Comparison of ENCODE assay signal across 10 cellular contexts in genomic region chr4:147821555-147821954, GRCh38.
DNase-seq lines count a peak whose midpoint lies in the region; ATAC-seq and TF ChIP-seq lines count a peak whose summit lies in the region.
"Had no signal": no experiment of that assay in that cellular context is flagged by ENCODE, and none has a peak within 500 bp of the region (broad histone marks: within the 10 kb centered on the region; RNA-seq: fewer than 3 reads in every experiment).

No MANE protein-coding gene starts in this region.

- TF ChIP-seq POLR2A in GM18505 (IDR thresholded peaks at IDR 0.05; ENCODE audit: borderline replicate concordance, extremely low read depth, insufficient read depth, insufficient read length) (no peak), spleen (IDR thresholded peaks at IDR 0.05) (no peak)

- no peak overlapping the region for H3K4me3 ChIP-seq in RWPE2 (ENCODE audit: severe bottlenecking)
- H3K4me3 ChIP-seq in spleen = no peak overlapping the region

- peak overlapping the region; percentile 82 for H3K27ac ChIP-seq in RWPE2 (ENCODE audit: poor library complexity, severe bottlenecking)
- H3K27ac ChIP-seq in spleen = no peak overlapping the region

- peak; percentile 11 for DNase-seq in HCEC 1CT
- DNase-seq in RWPE2 (ENCODE audit: low spot score) = no peak
- peak; percentile 36 for DNase-seq in myocyte (ENCODE audit: low read depth)
- no peak for DNase-seq in spleen
- no peak for DNase-seq in HPDE6-E6E7 (ENCODE audit: extremely low spot score)
- DNase-seq: activated naive CD4-positive, alpha-beta T cell treated with anti-CD3 and anti-CD28 coated beads for 36 hours; NCI-H2107 had no signal

- intact Hi-C loops in spleen (cut with DNase I; ENCODE audit: low total_unique reads) = no loop called here

- H3K4me1 ChIP-seq in RWPE2 (ENCODE audit: insufficient read depth, poor library complexity, severe bottlenecking) (peaks cover 41% of the 10 kb centered on the region), spleen (peaks cover 0 to 35% (median 2%) of the 10 kb centered on the region in 6 donors)

- ATAC-seq in GM18861 (IDR thresholded peaks at IDR 0.05; ENCODE audit: unreplicated experiment) (peak; percentile 85), RWPE2 (ENCODE audit: low read depth) (peak; percentile 21), GM18505 (IDR thresholded peaks at IDR 0.05; ENCODE audit: unreplicated experiment) (no peak), HG03097 (IDR thresholded peaks at IDR 0.05; ENCODE audit: low FRiP score, unreplicated experiment) (no peak)

- 63 to 78% (median 70%) methylated on average over 2 of the region's 2 CpGs for WGBS in spleen, 5 donors

- TF ChIP-seq CTCF in RWPE2 (IDR thresholded peaks at IDR 0.05; ENCODE audit: poor library complexity, severe bottlenecking) (no peak), spleen (IDR thresholded peaks at IDR 0.05 in 8 of 11, conservative IDR thresholded peaks at IDR 0.05 in 3 of 11) (no peak)

- H3K36me3 ChIP-seq in RWPE2 (ENCODE audit: low read depth) (no peaks in the 10 kb centered on the region), spleen (peaks cover 0 to 9% (median 0%) of the 10 kb centered on the region in 6 donors)

- H3K27me3 ChIP-seq in RWPE2 (ENCODE audit: insufficient read depth, poor library complexity, severe bottlenecking) = no peaks in the 10 kb centered on the region
- no peaks in the 10 kb centered on the region for H3K27me3 ChIP-seq in spleen (replicated peaks in 1 of 7)

- no peaks in the 10 kb centered on the region for H3K9me3 ChIP-seq in RWPE2 (ENCODE audit: severe bottlenecking)
- H3K9me3 ChIP-seq in spleen = no peaks in the 10 kb centered on the region

Comparison
In these comparisons a context has a peak if more than half of its experiments do, and no peak if none do; other contexts are left out.
1. ATAC-seq: peak in GM18861 (single experiment) and RWPE2 (single experiment); none in GM18505 (single experiment) and HG03097 (single experiment).
2. DNase-seq: peak in HCEC 1CT (single experiment) and myocyte (single experiment); none in RWPE2 (single experiment), spleen (single experiment) and HPDE6-E6E7 (single experiment).